ENCODE assay signal across 9 cellular contexts in genomic region chr2:65383571-65384488, GRCh38. TPM values are rescaled to one million over a fixed set of nuclear protein-coding genes. Genes with fewer than 3 reads are reported as not detected.
DNase-seq lines count a peak whose midpoint lies in the region; ATAC-seq and TF ChIP-seq lines count a peak whose summit lies in the region.
"Had no signal": no experiment of that assay in that cellular context is flagged by ENCODE, and none has a peak within 500 bp of the region (broad histone marks: within the 10 kb centered on the region; RNA-seq: fewer than 3 reads in every experiment).

No MANE protein-coding gene starts in this region.

- H3K9me1 ChIP-seq in IMR-90 (ENCODE audit: insufficient read depth, low read length): peaks cover 37% of the 10 kb centered on the region

- peak overlapping the region; percentile 47; the same call in 1 of the 2 replicates for H3K14ac ChIP-seq in IMR-90 (replicated peaks; ENCODE audit: low read depth, low read length)

- H2BK15ac ChIP-seq in IMR-90 (ENCODE audit: low read depth, low read length): peak overlapping the region; percentile 63; the same call in 1 of the 3 replicates

- ATAC-seq in IMR-90 (ENCODE audit: low read depth): peak; percentile 15
- ATAC-seq in body of pancreas: no peak
- no peak for ATAC-seq in omental fat pad (ENCODE audit: low FRiP score)

- peaks cover 60 to 87% of the 10 kb centered on the region in 2 experiments for H3K79me1 ChIP-seq in IMR-90 (ENCODE audit: low read depth in 1 of 2, low read length in 2 of 2)

- H3K4me3 ChIP-seq in IMR-90 (ENCODE audit: insufficient read depth, low read depth, low read length): no peak overlapping the region
- H3K4me3 ChIP-seq in body of pancreas: no peak overlapping the region
- peak overlapping the region in 4 of 5 donors; percentile 7 to 53 (median 44) for H3K4me3 ChIP-seq in subcutaneous abdominal adipose tissue (ENCODE audit: low read depth in 1 of 5, low read length in 5 of 5)
- H3K4me3 ChIP-seq in WERI-Rb-1 (ENCODE audit: low read depth, low read length): no peak overlapping the region

- H2BK120ac ChIP-seq in IMR-90 (ENCODE audit: low read depth, low read length): peak overlapping the region; percentile 38

- DNase-seq in IMR-90 (peak; percentile 56), body of pancreas (peak in 2 of 4 donors; percentile 32 to 57), left kidney (ENCODE audit: low read depth, low spot score) (peak; percentile 65), omental fat pad (ENCODE audit: low spot score) (no peak), WERI-Rb-1 (no peak), NCI-H2196 (lab: John Stamatoyannopoulos, UW; ENCODE audit: unreplicated experiment) (no peak)
- DNase-seq in effector CD8-positive, alpha-beta T cell (lab: John Stamatoyannopoulos, UW): no peak
- DNase-seq: NCI-H69 had no signal

- H2AK9ac ChIP-seq in IMR-90 (replicated peaks; ENCODE audit: low read depth, low read length, poor library complexity): peak overlapping the region; percentile 78

- peak overlapping the region; percentile 61; the same call in 1 of the 2 replicates for H2BK20ac ChIP-seq in IMR-90 (ENCODE audit: low read depth, low read length)

- no peak for TF ChIP-seq RAD21 in IMR-90 (IDR thresholded peaks at IDR 0.05; ENCODE audit: low read length)

- no peaks in the 10 kb centered on the region for H3K36me3 ChIP-seq in IMR-90 (ENCODE audit: control insufficient read depth, insufficient read depth, low read length)
- no peaks in the 10 kb centered on the region for H3K36me3 ChIP-seq in body of pancreas (replicated peaks in 1 of 2; ENCODE audit: insufficient read depth in 1 of 2, low read depth in 2 of 2)
- H3K36me3 ChIP-seq in subcutaneous abdominal adipose tissue (ENCODE audit: control insufficient read depth in 5 of 5, insufficient read depth in 5 of 5, low read length in 5 of 5): peaks cover 0 to 5% (median 0%) of the 10 kb centered on the region in 5 donors
- no peaks in the 10 kb centered on the region for H3K36me3 ChIP-seq in WERI-Rb-1

- H4K8ac ChIP-seq in IMR-90 (ENCODE audit: low read depth in 2 of 2, low read length in 2 of 2): peak overlapping the region in 1 of 2 experiments; percentile 70; a peak in 1 of 4 replicates

- H3K27ac ChIP-seq in IMR-90 (ENCODE audit: insufficient read depth, low read length): peak overlapping the region; percentile 10
- peak overlapping the region; percentile 43 to 80 (median 75) for H3K27ac ChIP-seq in body of pancreas
- H3K27ac ChIP-seq in subcutaneous abdominal adipose tissue (ENCODE audit: low read depth, low read length): peak overlapping the region; percentile 92
- no peak overlapping the region for H3K27ac ChIP-seq in WERI-Rb-1

- H4K5ac ChIP-seq in IMR-90 (ENCODE audit: low read depth, low read length): no peak overlapping the region; the same call in 1 of the 2 replicates

- H2AK5ac ChIP-seq in IMR-90 (ENCODE audit: low read depth, low read length): peak overlapping the region; percentile 86

- H3K9ac ChIP-seq in IMR-90 (ENCODE audit: low read depth, low read length): no peak overlapping the region
- peak overlapping the region in 3 of 5 donors; percentile 39 to 56 (median 51) for H3K9ac ChIP-seq in subcutaneous abdominal adipose tissue (ENCODE audit: low read length in 5 of 5)

- CTCF ChIA-PET in IMR-90 (lab: Yijun Ruan, JAX): interaction anchor here (0.5 to 0.6 kb wide), 2 partner anchors 25 to 169 kb away, joined by 5 read pairs; no protein-coding TSS in a partner anchor

- H3K4me1 ChIP-seq in IMR-90 (ENCODE audit: control insufficient read depth, insufficient read depth, low read length) (peaks cover 25% of the 10 kb centered on the region), body of pancreas (peaks cover 44% of the 10 kb centered on the region), subcutaneous abdominal adipose tissue (ENCODE audit: control insufficient read depth in 5 of 5, insufficient read depth in 5 of 5, low read length in 5 of 5) (peaks cover 7 to 61% (median 47%) of the 10 kb centered on the region in 5 donors)

- WGBS in IMR-90 (ENCODE audit: extremely low coverage in 2 of 2, insufficient read length in 1 of 2), 2 experiments: 57% methylated on average over 10 of the region's 17 CpGs; no CpG with 5 or more reads in 1 of the 2 experiments
- whole genome bisulfite sequencing in body of pancreas, 2 donors: 19 to 22% methylated on average over 13 to 17 of the region's 17 CpGs

- POLR2A ChIA-PET in IMR-90 (lab: Charles Lee; ENCODE audit: unreplicated experiment): interaction anchor here (0.6 kb wide), 1 partner anchor 38 kb away, joined by 3 read pairs; no protein-coding TSS in a partner anchor

- H3K4ac ChIP-seq in IMR-90 (ENCODE audit: low read depth, low read length): peak overlapping the region; percentile 81

- H4K91ac ChIP-seq in IMR-90 (ENCODE audit: insufficient read depth, low read depth, low read length): peak overlapping the region; percentile 23; the same call in 1 of the 2 replicates

- no peaks in the 10 kb centered on the region for H3K9me3 ChIP-seq in IMR-90 (ENCODE audit: control insufficient read depth, insufficient read depth, low read length)
- H3K9me3 ChIP-seq in body of pancreas: no peaks in the 10 kb centered on the region
- no peaks in the 10 kb centered on the region for H3K9me3 ChIP-seq in subcutaneous abdominal adipose tissue (ENCODE audit: control insufficient read depth in 5 of 5, low read length in 5 of 5)
- no peaks in the 10 kb centered on the region for H3K9me3 ChIP-seq in WERI-Rb-1 (ENCODE audit: severe bottlenecking)

- H3K27me3 ChIP-seq in IMR-90 (ENCODE audit: control insufficient read depth, insufficient read depth, low read length): no peaks in the 10 kb centered on the region
- H3K27me3 ChIP-seq in body of pancreas: no peaks in the 10 kb centered on the region
- H3K27me3 ChIP-seq in subcutaneous abdominal adipose tissue (ENCODE audit: control insufficient read depth in 5 of 5, insufficient read depth in 4 of 5, low read length in 5 of 5): no peaks in the 10 kb centered on the region
- no peaks in the 10 kb centered on the region for H3K27me3 ChIP-seq in WERI-Rb-1 (ENCODE audit: insufficient read depth, low read depth, severe bottlenecking)

- peaks cover 69% of the 10 kb centered on the region for H4K20me1 ChIP-seq in IMR-90 (ENCODE audit: insufficient read depth, low read length)

- intact Hi-C loops in IMR-90 (cut with micrococcal nuclease): no loop called here
- intact Hi-C loops in body of pancreas (cut with DNase I): no loop called here

- TF ChIP-seq POLR2A in IMR-90 (IDR thresholded peaks at IDR 0.05; ENCODE audit: low read depth, low read length) (peak; percentile 15; the same call in 1 of the 2 replicates), body of pancreas (IDR thresholded peaks at IDR 0.05) (no peak)

- dilution Hi-C loops in IMR-90 (cut with HindIII; ENCODE audit: low sequenced_read_pairs, unreplicated experiment): no loop called here

- TF ChIP-seq CTCF in IMR-90 (conservative IDR thresholded peaks at IDR 0.05; ENCODE audit: low read depth, low read length) (no peak), body of pancreas (IDR thresholded peaks at IDR 0.05) (no peak), omental fat pad (IDR thresholded peaks at IDR 0.05) (no peak), WERI-Rb-1 (IDR thresholded peaks at IDR 0.05; ENCODE audit: low read depth, low read length) (no peak)

- peak overlapping the region; percentile 52 for H3K23ac ChIP-seq in IMR-90 (ENCODE audit: low read depth, low read length)

- H3K56ac ChIP-seq in IMR-90 (ENCODE audit: extremely low read depth, insufficient read depth, low read length): no peak overlapping the region; the same call in 1 of the 2 replicates

- in situ Hi-C loops in IMR-90 (cut with MboI; ENCODE audit: low sequenced_read_pairs): no loop called here

- peak overlapping the region; percentile 50 for H2BK5ac ChIP-seq in IMR-90 (ENCODE audit: low read depth, low read length, poor library complexity, severe bottlenecking)

- 0 out of 2 replicates have a peak overlapping the region, but pooled peaks have one; percentile 12 for H3K18ac ChIP-seq in IMR-90 (ENCODE audit: low read depth, low read length)

- H3K4me2 ChIP-seq in IMR-90 (ENCODE audit: low read depth, low read length): peak overlapping the region; percentile 28

- no TSS peak for BruUV-seq in IMR-90 (replicated peaks; lab: Mats Ljungman, UMichigan)

- H2AFZ ChIP-seq in IMR-90 (replicated peaks; ENCODE audit: low read length, poor library complexity): no peak overlapping the region

TF ChIP-seq in IMR-90, 13 proteins besides CTCF, POLR2A, EP300 and RAD21:
- TF ChIP-seq CEBPB (IDR thresholded peaks at IDR 0.05; ENCODE audit: low read depth, low read length) (no peak), NFE2L2 (IDR thresholded peaks at IDR 0.05; ENCODE audit: low read depth, low read length) (no peak), MAZ (IDR thresholded peaks at IDR 0.05; ENCODE audit: borderline replicate concordance, low read depth, low read length) (no peak), RCOR1 (IDR thresholded peaks at IDR 0.05; ENCODE audit: insufficient replicate concordance, low read length) (no peak), RFX5 (IDR thresholded peaks at IDR 0.05; ENCODE audit: low read depth, low read length) (no peak), CHD1 (IDR thresholded peaks at IDR 0.05; ENCODE audit: low read depth, low read length) (no peak), MXI1 (IDR thresholded peaks at IDR 0.05; ENCODE audit: borderline replicate concordance, low read depth, low read length) (no peak), BHLHE40 (IDR thresholded peaks at IDR 0.05; ENCODE audit: low read depth, low read length) (no peak), MAFK (IDR thresholded peaks at IDR 0.05; ENCODE audit: low read depth, low read length) (no peak), SMC3 (IDR thresholded peaks at IDR 0.05; ENCODE audit: low read depth, low read length) (no peak)
- TF ChIP-seq, protein P1, sequence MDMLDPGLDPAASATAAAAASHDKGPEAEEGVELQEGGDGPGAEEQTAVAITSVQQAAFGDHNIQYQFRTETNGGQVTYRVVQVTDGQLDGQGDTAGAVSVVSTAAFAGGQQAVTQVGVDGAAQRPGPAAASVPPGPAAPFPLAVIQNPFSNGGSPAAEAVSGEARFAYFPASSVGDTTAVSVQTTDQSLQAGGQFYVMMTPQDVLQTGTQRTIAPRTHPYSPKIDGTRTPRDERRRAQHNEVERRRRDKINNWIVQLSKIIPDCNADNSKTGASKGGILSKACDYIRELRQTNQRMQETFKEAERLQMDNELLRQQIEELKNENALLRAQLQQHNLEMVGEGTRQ (IDR thresholded peaks at IDR 0.05; ENCODE audit: low read depth, low read length): no peak

RNA-seq across cellular contexts. Expression of gene SPRED2, which starts 48.6 kb away (rescaled TPM):
- 4.7 and 4.8 TPM in 2 replicates for total RNA-seq in IMR-90 (2012; rRNA removed)
- polyA plus RNA-seq in IMR-90 (2012; rRNA removed): 18.7 and 19.1 TPM in 2 replicates
- 12.6 and 28.8 TPM in 2 replicates for polyA plus RNA-seq in IMR-90 (2012; cell fraction: cytosol; rRNA removed)
- polyA plus RNA-seq in IMR-90 (2012; cell fraction: nucleus; rRNA removed; ENCODE audit: low replicate concordance): 23.1 and 31.2 TPM in 2 replicates
- total RNA-seq in body of pancreas: 10 to 100 TPM; 16.1 to 16.2 TPM
- 10 to 100 TPM; 22.9 to 45.4 (median 26.6) TPM for total RNA-seq in omental fat pad

Comparison
In these comparisons a context has a peak if more than half of its experiments do, and no peak if none do; other contexts are left out.
1. DNase-seq: peak in IMR-90 (single experiment) and left kidney (single experiment); none in effector CD8-positive, alpha-beta T cell (single experiment), omental fat pad (single experiment), WERI-Rb-1 (single experiment) and NCI-H2196 (single experiment).
2. H3K4me3 ChIP-seq: peak in subcutaneous abdominal adipose tissue (4 of 5); none in IMR-90 (single experiment), body of pancreas (0 of 2) and WERI-Rb-1 (single experiment).